In the genomic region with DNA sequence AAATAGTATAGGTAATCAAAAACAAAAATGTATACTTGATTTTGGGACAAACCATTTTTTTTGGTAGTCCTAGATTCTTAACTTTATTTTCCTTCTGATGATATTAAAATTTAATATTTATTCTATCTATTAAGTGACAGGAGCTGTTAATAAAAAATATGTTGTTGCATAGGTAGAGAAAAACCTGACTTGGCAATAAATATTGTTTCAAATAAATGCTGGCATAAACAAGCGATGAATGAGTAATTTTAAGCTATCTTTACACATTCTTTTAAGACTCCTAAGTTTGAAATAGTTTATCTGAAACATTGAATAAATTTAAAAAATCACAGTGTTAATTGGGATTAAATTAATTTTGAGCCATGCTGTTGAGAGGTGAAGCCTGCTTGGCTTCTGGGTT, we compare ENCODE assay signal across 3 cellular contexts.
TF ChIP-seq lines count a peak whose summit lies in the region.

No MANE protein-coding gene starts in this region.

TF ChIP-seq in HepG2, 621 proteins besides CTCF, POLR2A, EP300 and RAD21:
- TF ChIP-seq KLF6 (CRISPR knock-in tag; IDR thresholded peaks at IDR 0.05) = no peak
- no peak for TF ChIP-seq ZNF619 (CRISPR knock-in tag; IDR thresholded peaks at IDR 0.05)
- no peak for TF ChIP-seq TBX2 (CRISPR knock-in tag; IDR thresholded peaks at IDR 0.05; ENCODE audit: borderline replicate concordance)
- peak; percentile 56 for TF ChIP-seq MAFF (IDR thresholded peaks at IDR 0.05; ENCODE audit: low read depth, low read length)
- TF ChIP-seq BHLHE40 (IDR thresholded peaks at IDR 0.05; ENCODE audit: low read length) = no peak
- TF ChIP-seq ZNF615 (CRISPR knock-in tag; IDR thresholded peaks at IDR 0.05; ENCODE audit: borderline replicate concordance) = no peak
- no peak for TF ChIP-seq ARNTL (CRISPR knock-in tag; IDR thresholded peaks at IDR 0.05)
- TF ChIP-seq MAFK (conservative IDR thresholded peaks at IDR 0.05 in 1 of 2, IDR thresholded peaks at IDR 0.05 in 1 of 2; ENCODE audit: low read length in 2 of 2) = peak; percentile 46 to 73; a peak in 3 of 4 replicates
TF ChIP-seq in HepG2: peak in this region for 2.

TF ChIP-seq in IMR-90, 13 proteins besides CTCF, POLR2A, EP300 and RAD21:
- TF ChIP-seq NFE2L2 (IDR thresholded peaks at IDR 0.05; ENCODE audit: low read depth, low read length) (no peak), MAFK (IDR thresholded peaks at IDR 0.05; ENCODE audit: low read depth, low read length) (peak; percentile 53)

TF ChIP-seq in K562, 482 proteins besides CTCF, POLR2A, EP300 and RAD21:
- TF ChIP-seq PTTG1 (tag; IDR thresholded peaks at IDR 0.05; ENCODE audit: low read depth) (no peak), ZNF316 (IDR thresholded peaks at IDR 0.05) (peak; percentile 43; the same call in 1 of the 2 replicates), HDAC2 (IDR thresholded peaks at IDR 0.05) (no peak)
